Comparison of ENCODE assay signal across 16 cellular contexts in genomic region chr6:44660561-44661220, GRCh38.
A peak's percentile ranks its signal among the peaks of the same experiment; 100 is the strongest.
DNase-seq lines count a peak whose midpoint lies in the region; ATAC-seq and TF ChIP-seq lines count a peak whose summit lies in the region.
"Had no signal": no experiment of that assay in that cellular context is flagged by ENCODE, and none has a peak within 500 bp of the region (broad histone marks: within the 10 kb centered on the region; RNA-seq: fewer than 3 reads in every experiment).

No MANE protein-coding gene starts in this region.

- DNase-seq in AG08395 (ENCODE audit: low spot score) (peak; percentile 58), HFFc6 (no peak), dedifferentiated amniotic fluid mesenchymal stem cell (ENCODE audit: extremely low spot score) (peak; percentile 16), mesothelial cell of epicardium (ENCODE audit: low spot score in 2 of 2, unreplicated experiment in 2 of 2) (no peak), dermis blood vessel endothelial cell (no peak), cerebellar nuclear complex (lab: John Stamatoyannopoulos, UW) (no peak)
- DNase-seq: activated CD4-positive, alpha-beta T cell treated with anti-CD3 and anti-CD28 coated beads, Interleukin-2, amount 10 ng/mL, durations not matched to agents 7 days and 5 days; midbrain; NCI-H1092 treated with DMSO at 0.1 percent for 48 hours; NCI-H2171; NCI-H82 had no signal

- H3K4me3 Mint-ChIP-seq in HFFc6: peak overlapping the region; percentile 47
- no peak overlapping the region for H3K4me3 Mint-ChIP-seq in mesothelial cell of epicardium
- H3K4me3 Mint-ChIP-seq: activated CD4-positive, alpha-beta T cell treated with anti-CD3 and anti-CD28 coated beads, Interleukin-2, amount 10 ng/mL, durations not matched to agents 7 days and 5 days had no signal

- H3K36me3 Mint-ChIP-seq in HFFc6 (ENCODE audit: low read depth): no peaks in the 10 kb centered on the region
- H3K36me3 Mint-ChIP-seq in mesothelial cell of epicardium: no peaks in the 10 kb centered on the region
- H3K36me3 Mint-ChIP-seq: activated naive CD4-positive, alpha-beta T cell treated with anti-CD3 and anti-CD28 coated beads, Interleukin-2, amount 50 U/mL, for 72 hours had no signal

- H3K4me1 Mint-ChIP-seq in HFFc6 (ENCODE audit: low read depth): peaks cover 63% of the 10 kb centered on the region
- H3K4me1 Mint-ChIP-seq in mesothelial cell of epicardium: peaks cover 61% of the 10 kb centered on the region

- no peak for TF ChIP-seq CTCF in HFFc6 (IDR thresholded peaks at IDR 0.05)
- TF ChIP-seq CTCF in mesothelial cell of epicardium (IDR thresholded peaks at IDR 0.05; ENCODE audit: unreplicated experiment): no peak

- no peak for ATAC-seq in GM21367 (IDR thresholded peaks at IDR 0.05; ENCODE audit: unreplicated experiment)
- ATAC-seq in GM21717 (IDR thresholded peaks at IDR 0.05; ENCODE audit: unreplicated experiment): no peak
- ATAC-seq: activated naive CD4-positive, alpha-beta T cell treated with anti-CD3 and anti-CD28 coated beads, Interleukin-2, amount 50 U/mL, for 72 hours; GM12878; HCT116 had no signal

- H3K27ac Mint-ChIP-seq in HFFc6 (peak overlapping the region; percentile 69), mesothelial cell of epicardium (peak overlapping the region; percentile 86)
- H3K27ac Mint-ChIP-seq: activated CD4-positive, alpha-beta T cell treated with anti-CD3 and anti-CD28 coated beads, Interleukin-2, amount 10 ng/mL, durations not matched to agents 7 days and 5 days; activated naive CD4-positive, alpha-beta T cell treated with anti-CD3 and anti-CD28 coated beads, Interleukin-2, amount 50 U/mL, for 72 hours had no signal

- no peaks in the 10 kb centered on the region for H3K9me3 Mint-ChIP-seq in HFFc6
- H3K9me3 Mint-ChIP-seq in mesothelial cell of epicardium: no peaks in the 10 kb centered on the region

- H3K27me3 Mint-ChIP-seq in HFFc6 (ENCODE audit: insufficient read depth): peaks cover 3% of the 10 kb centered on the region
- peaks cover 11% of the 10 kb centered on the region for H3K27me3 Mint-ChIP-seq in mesothelial cell of epicardium (ENCODE audit: low read depth)
- H3K27me3 Mint-ChIP-seq: activated CD4-positive, alpha-beta T cell treated with anti-CD3 and anti-CD28 coated beads, Interleukin-2, amount 10 ng/mL, durations not matched to agents 7 days and 5 days had no signal

Comparison
In these comparisons a context has a peak if more than half of its experiments do, and no peak if none do; other contexts are left out.
1. DNase-seq: peak in AG08395 (single experiment) and dedifferentiated amniotic fluid mesenchymal stem cell (single experiment); none in HFFc6 (single experiment), mesothelial cell of epicardium (0 of 2), dermis blood vessel endothelial cell (single experiment) and cerebellar nuclear complex (0 of 2).